ENCODE assay signal across 1 cellular context in the genomic region with DNA sequence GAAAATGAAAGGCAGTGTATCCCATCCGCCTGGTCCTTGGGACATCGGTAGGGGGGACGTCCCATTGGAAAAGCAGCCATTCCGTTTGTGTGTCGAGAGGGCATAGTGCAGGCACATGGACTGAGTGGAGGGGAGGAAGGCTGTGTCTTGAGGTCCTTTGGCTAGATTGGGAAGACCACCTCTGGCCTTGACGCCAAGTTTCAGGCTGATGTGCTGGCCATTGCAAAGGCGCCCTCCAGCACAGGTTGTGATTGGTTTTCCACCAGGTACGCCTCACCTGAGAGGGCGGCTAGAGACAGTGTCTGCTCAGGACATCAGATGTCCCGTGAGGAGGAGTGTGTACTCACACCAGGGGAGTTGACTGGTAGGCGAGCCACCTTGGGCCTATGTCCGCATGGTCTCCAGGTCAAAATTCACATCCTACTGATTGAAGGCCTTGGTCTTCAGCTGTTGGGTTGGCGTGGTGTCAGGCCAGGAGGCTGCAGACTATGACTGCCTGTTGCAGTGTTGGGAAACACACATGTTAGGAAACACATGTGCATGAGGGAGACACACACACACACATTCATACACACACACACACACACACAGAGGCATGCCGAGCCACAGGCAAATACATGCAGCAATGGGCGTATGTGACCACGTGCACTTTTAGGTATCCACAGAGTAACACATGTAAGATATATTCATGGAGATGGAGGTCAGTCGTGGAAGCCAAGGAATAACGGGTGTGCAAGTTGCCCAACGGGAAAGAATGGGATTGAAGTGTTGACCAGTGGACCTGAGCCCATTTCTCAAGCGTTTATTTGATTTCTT.
TF ChIP-seq lines count a peak whose summit lies in the region.

No MANE protein-coding gene starts in this region.

TF ChIP-seq in H1, 55 proteins besides CTCF, POLR2A, EP300 and RAD21 (continued from another document):
- TF ChIP-seq, protein P1, sequence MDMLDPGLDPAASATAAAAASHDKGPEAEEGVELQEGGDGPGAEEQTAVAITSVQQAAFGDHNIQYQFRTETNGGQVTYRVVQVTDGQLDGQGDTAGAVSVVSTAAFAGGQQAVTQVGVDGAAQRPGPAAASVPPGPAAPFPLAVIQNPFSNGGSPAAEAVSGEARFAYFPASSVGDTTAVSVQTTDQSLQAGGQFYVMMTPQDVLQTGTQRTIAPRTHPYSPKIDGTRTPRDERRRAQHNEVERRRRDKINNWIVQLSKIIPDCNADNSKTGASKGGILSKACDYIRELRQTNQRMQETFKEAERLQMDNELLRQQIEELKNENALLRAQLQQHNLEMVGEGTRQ (IDR thresholded peaks at IDR 0.05; ENCODE audit: low read length): no peak
- no peak for TF ChIP-seq TAF1 (IDR thresholded peaks at IDR 0.05; ENCODE audit: low read depth, low read length)
